11 cellular contexts compared by ENCODE assay signal in genomic region chr6:139943391-139943790, GRCh38.
DNase-seq lines count a peak whose midpoint lies in the region; ATAC-seq and TF ChIP-seq lines count a peak whose summit lies in the region.
"Had no signal": no experiment of that assay in that cellular context is flagged by ENCODE, and none has a peak within 500 bp of the region (broad histone marks: within the 10 kb centered on the region; RNA-seq: fewer than 3 reads in every experiment).

No MANE protein-coding gene starts in this region.

- CTCF ChIA-PET in Caco-2 (lab: Charles Lee) = no interaction called here

- in situ Hi-C loops in SK-MEL-5 (cut with HindIII; ENCODE audit: low pct_unique_long_range_greater_than_20kb, low sequenced_read_pairs) = no loop called here

- H3K4me1 Mint-ChIP-seq in Caco-2 (ENCODE audit: low read depth, unreplicated experiment) = no peaks in the 10 kb centered on the region
- H3K4me1 Mint-ChIP-seq: T-cell had no signal

- H3K27me3 ChIP-seq in foreskin keratinocyte (no peaks in the 10 kb centered on the region), skeletal muscle satellite cell (ENCODE audit: control insufficient read depth, insufficient read depth, low read length) (no peaks in the 10 kb centered on the region), Caco-2 (replicated peaks; ENCODE audit: control insufficient read depth, insufficient read depth, low read length) (no peaks in the 10 kb centered on the region)
- H3K27me3 ChIP-seq: ovary had no signal

- H3K36me3 Mint-ChIP-seq in Caco-2 (ENCODE audit: insufficient read depth, unreplicated experiment) = no peaks in the 10 kb centered on the region
- H3K36me3 Mint-ChIP-seq: T-cell had no signal

- peak overlapping the region; percentile 40 for H3K4me2 ChIP-seq in skeletal muscle satellite cell (ENCODE audit: low read length)

- peak; percentile 27 for DNase-seq in HPDE6-E6E7 (ENCODE audit: extremely low spot score)
- DNase-seq in SK-MEL-5 (ENCODE audit: low read depth, low spot score) = peak; percentile 25
- peak; percentile 41 to 75 for DNase-seq in foreskin keratinocyte
- DNase-seq in coronary artery (ENCODE audit: low spot score) = no peak
- DNase-seq in Caco-2 = no peak
- DNase-seq: activated T-cell treated with anti-CD3 and anti-CD28 coated beads, Interleukin-2, amount 50 U/mL, for 48 hours; ovary; T-cell had no signal

- H3K4me1 ChIP-seq in foreskin keratinocyte (no peaks in the 10 kb centered on the region), skeletal muscle satellite cell (ENCODE audit: control insufficient read depth, insufficient read depth, low read length) (peaks cover 40% of the 10 kb centered on the region), Caco-2 (no peaks in the 10 kb centered on the region)

- no peak for TF ChIP-seq CTCF in foreskin keratinocyte (conservative IDR thresholded peaks at IDR 0.05)
- TF ChIP-seq CTCF in coronary artery (IDR thresholded peaks at IDR 0.05) = no peak
- no peak for TF ChIP-seq CTCF in Caco-2 (IDR thresholded peaks at IDR 0.05; ENCODE audit: insufficient read depth in 1 of 2, low read depth in 1 of 2, low read length in 1 of 2, severe bottlenecking in 1 of 2, unreplicated experiment in 1 of 2)

- POLR2A ChIA-PET in Caco-2 (lab: Charles Lee) = no interaction called here

- no peaks in the 10 kb centered on the region for H3K9me3 ChIP-seq in skeletal muscle satellite cell (replicated peaks; ENCODE audit: low read length)
- no peaks in the 10 kb centered on the region for H3K9me3 ChIP-seq in Caco-2
- H3K9me3 ChIP-seq: ovary had no signal

- H3K36me3 ChIP-seq in skeletal muscle satellite cell (ENCODE audit: insufficient read depth, low read length) (no peaks in the 10 kb centered on the region), Caco-2 (ENCODE audit: control insufficient read depth, insufficient read depth, low read length) (no peaks in the 10 kb centered on the region)
- H3K36me3 ChIP-seq: ovary had no signal

- no peak overlapping the region for H3K4me3 ChIP-seq in skeletal muscle satellite cell (ENCODE audit: low read length)
- no peak overlapping the region for H3K4me3 ChIP-seq in coronary artery
- H3K4me3 ChIP-seq in Caco-2 (ENCODE audit: low read depth, low read length) = no peak overlapping the region
- H3K4me3 ChIP-seq: ovary had no signal

- H3K9me3 Mint-ChIP-seq in Caco-2 (ENCODE audit: unreplicated experiment) = peaks cover 15% of the 10 kb centered on the region
- H3K9me3 Mint-ChIP-seq: T-cell had no signal

- peak overlapping the region; percentile 84 for H3K9ac ChIP-seq in skeletal muscle satellite cell (ENCODE audit: low read depth, low read length)

- intact Hi-C loops in Caco-2 (cut with micrococcal nuclease; ENCODE audit: unreplicated experiment) = no loop called here

- H3K27ac Mint-ChIP-seq in Caco-2 (ENCODE audit: unreplicated experiment) = no peak overlapping the region
- H3K27ac Mint-ChIP-seq: T-cell had no signal

- no TSS peak for BruUV-seq in Caco-2 (replicated peaks; lab: Mats Ljungman, UMichigan)

- peak; percentile 40 for ATAC-seq in foreskin keratinocyte
- no peak for ATAC-seq in GM18861 (IDR thresholded peaks at IDR 0.05; ENCODE audit: unreplicated experiment)
- ATAC-seq in HG02642 (IDR thresholded peaks at IDR 0.05; ENCODE audit: poor library complexity, unreplicated experiment) = no peak
- ATAC-seq: T-cell had no signal

- H3K27me3 Mint-ChIP-seq in Caco-2 (ENCODE audit: insufficient read depth, unreplicated experiment) = no peaks in the 10 kb centered on the region

- H3K4me3 Mint-ChIP-seq in Caco-2 (ENCODE audit: unreplicated experiment) = no peak overlapping the region
- H3K4me3 Mint-ChIP-seq: T-cell had no signal

- no peak overlapping the region for H3K27ac ChIP-seq in foreskin keratinocyte
- peak overlapping the region in 1 of 2 donors; percentile 48 for H3K27ac ChIP-seq in coronary artery
- H3K27ac ChIP-seq: ovary had no signal

Comparison
In these comparisons a context has a peak if more than half of its experiments do, and no peak if none do; other contexts are left out.
1. DNase-seq: peak in HPDE6-E6E7 (single experiment), SK-MEL-5 (single experiment) and foreskin keratinocyte (2 of 2); none in coronary artery (single experiment) and Caco-2 (0 of 2).